ENCODE assay signal across 22 cellular contexts in genomic region chr6:105650367-105650766, GRCh38.
DNase-seq lines count a peak whose midpoint lies in the region; ATAC-seq and TF ChIP-seq lines count a peak whose summit lies in the region.
"Had no signal": no experiment of that assay in that cellular context is flagged by ENCODE, and none has a peak within 500 bp of the region (broad histone marks: within the 10 kb centered on the region; RNA-seq: fewer than 3 reads in every experiment).

No MANE protein-coding gene starts in this region.

- H3K9me3 ChIP-seq in CD4-positive, CD25-positive, alpha-beta regulatory T cell (ENCODE audit: control insufficient read depth in 2 of 2, low read length in 2 of 2) = no peaks in the 10 kb centered on the region
- H3K9me3 ChIP-seq: BLaER1 had no signal

- H3K27ac Mint-ChIP-seq in CD4-positive, CD25-positive, alpha-beta regulatory T cell = peak overlapping the region in 2 of 3 donors; percentile 59 to 91
- peak overlapping the region; percentile 73 to 79 for H3K27ac Mint-ChIP-seq in T-cell
- peak overlapping the region; percentile 70 for H3K27ac Mint-ChIP-seq in central memory CD8-positive, alpha-beta T cell (ENCODE audit: low read depth)
- H3K27ac Mint-ChIP-seq: IgD-negative memory B cell had no signal

- H3K27ac ChIP-seq in 22Rv1 (peak overlapping the region; percentile 1; the same call in 1 of the 2 replicates), RWPE1 (no peak overlapping the region)
- H3K27ac ChIP-seq in CD4-positive, CD25-positive, alpha-beta regulatory T cell (ENCODE audit: insufficient read depth, low read length, poor library complexity, severe bottlenecking) = no peak overlapping the region
- H3K27ac ChIP-seq: BLaER1, PC-9 had no signal

- peak overlapping the region; percentile 22 for H3K4me3 ChIP-seq in CD4-positive, CD25-positive, alpha-beta regulatory T cell (ENCODE audit: low read depth, low read length)
- H3K4me3 ChIP-seq: BLaER1, PC-9 had no signal

- CTCF ChIA-PET in T-cell (lab: Charles Lee) (interaction anchor here in 1 of 2 donors (1.0 kb wide), 1 partner anchor 80 kb away, joined by 3 read pairs; no protein-coding TSS in a partner anchor), RWPE1 (lab: Yijun Ruan, JAX) (no interaction called here)

- no peaks in the 10 kb centered on the region for H3K36me3 Mint-ChIP-seq in CD4-positive, CD25-positive, alpha-beta regulatory T cell
- no peaks in the 10 kb centered on the region for H3K36me3 Mint-ChIP-seq in T-cell
- H3K36me3 Mint-ChIP-seq in central memory CD8-positive, alpha-beta T cell (ENCODE audit: insufficient read depth) = peaks cover 12% of the 10 kb centered on the region
- H3K36me3 Mint-ChIP-seq: IgD-negative memory B cell had no signal

- H3K4me3 Mint-ChIP-seq in CD4-positive, CD25-positive, alpha-beta regulatory T cell = peak overlapping the region; percentile 6 to 86 (median 58)
- H3K4me3 Mint-ChIP-seq in T-cell = peak overlapping the region in 1 of 3 donors; percentile 35
- H3K4me3 Mint-ChIP-seq in central memory CD8-positive, alpha-beta T cell = peak overlapping the region; percentile 38

- peaks cover 0 to 2% (median 0%) of the 10 kb centered on the region in 7 donors for H3K9me3 Mint-ChIP-seq in CD4-positive, CD25-positive, alpha-beta regulatory T cell
- no peaks in the 10 kb centered on the region for H3K9me3 Mint-ChIP-seq in T-cell
- H3K9me3 Mint-ChIP-seq in central memory CD8-positive, alpha-beta T cell = no peaks in the 10 kb centered on the region
- H3K9me3 Mint-ChIP-seq: IgD-negative memory B cell had no signal

- peaks cover 6% of the 10 kb centered on the region for H3K27me3 Mint-ChIP-seq in CD4-positive, CD25-positive, alpha-beta regulatory T cell
- peaks cover 1 to 3% of the 10 kb centered on the region in 2 donors for H3K27me3 Mint-ChIP-seq in T-cell
- no peaks in the 10 kb centered on the region for H3K27me3 Mint-ChIP-seq in central memory CD8-positive, alpha-beta T cell

- ATAC-seq in CD4-positive, CD25-positive, alpha-beta regulatory T cell (ENCODE audit: low read depth in 2 of 2) = no peak
- ATAC-seq in T-cell (replicated peaks in 1 of 4) = peak in 1 of 4 experiments; percentile 41
- no peak for ATAC-seq in central memory CD8-positive, alpha-beta T cell (replicated peaks; ENCODE audit: extremely low read depth, poor library complexity, severe bottlenecking)
- no peak for ATAC-seq in GM18498 (IDR thresholded peaks at IDR 0.05; ENCODE audit: unreplicated experiment)

- H3K36me3 ChIP-seq in CD4-positive, CD25-positive, alpha-beta regulatory T cell (ENCODE audit: control insufficient read depth, insufficient read depth, low read length) = no peaks in the 10 kb centered on the region
- H3K36me3 ChIP-seq: BLaER1 had no signal

- H3K4me1 ChIP-seq in CD4-positive, CD25-positive, alpha-beta regulatory T cell (ENCODE audit: control insufficient read depth, insufficient read depth, low read length, poor library complexity, severe bottlenecking) = peaks cover 52% of the 10 kb centered on the region
- H3K4me1 ChIP-seq: BLaER1 had no signal

- H3K4me1 Mint-ChIP-seq in CD4-positive, CD25-positive, alpha-beta regulatory T cell = peaks cover 28 to 53% (median 41%) of the 10 kb centered on the region in 4 donors
- peaks cover 55 to 64% (median 60%) of the 10 kb centered on the region in 3 donors for H3K4me1 Mint-ChIP-seq in T-cell
- H3K4me1 Mint-ChIP-seq in central memory CD8-positive, alpha-beta T cell = peaks cover 72% of the 10 kb centered on the region

- POLR2A ChIA-PET in T-cell (lab: Charles Lee) = interaction anchor here (0.6 to 1.4 kb wide), 3 partner anchors 30 to 193 kb away, joined by 3 read pairs; no protein-coding TSS in a partner anchor
- POLR2A ChIA-PET in RWPE1 (lab: Yijun Ruan, JAX; ENCODE audit: low non-redundant PET) = no interaction called here

- H3K27me3 ChIP-seq in CD4-positive, CD25-positive, alpha-beta regulatory T cell (ENCODE audit: control insufficient read depth, insufficient read depth, low read length) = no peaks in the 10 kb centered on the region
- H3K27me3 ChIP-seq: BLaER1 had no signal

- peak in 2 of 3 donors; percentile 7 to 23 for DNase-seq in CD4-positive, CD25-positive, alpha-beta regulatory T cell
- no peak for DNase-seq in T-cell
- no peak for DNase-seq in central memory CD8-positive, alpha-beta T cell (ENCODE audit: low spot score in 2 of 2)
- DNase-seq in RWPE1 (ENCODE audit: low spot score) = no peak
- DNase-seq in mucosa of gallbladder (ENCODE audit: low spot score) = no peak
- DNase-seq: ACHN, DMS53, EL, GF-D8, NCI-H1105, NCI-H146, NCI-H2029, NCI-H226, NCI-H510A treated with DMSO at 0.1 percent for 48 hours, NCI-H748 treated with DMSO at 0.1 percent for 48 hours, RPMI8226, SIG-M5 had no signal

- no peak for TF ChIP-seq CTCF in 22Rv1 (IDR thresholded peaks at IDR 0.05)
- TF ChIP-seq CTCF in RWPE1 (conservative IDR thresholded peaks at IDR 0.05; ENCODE audit: low read depth) = no peak

Comparison
In these comparisons a context has a peak if more than half of its experiments do, and no peak if none do; other contexts are left out.
1. DNase-seq: peak in CD4-positive, CD25-positive, alpha-beta regulatory T cell (2 of 3); none in T-cell (0 of 34), central memory CD8-positive, alpha-beta T cell (0 of 2), RWPE1 (single experiment) and mucosa of gallbladder (single experiment).
2. Peak in every context shown above with its lines, with median percentiles within 50 percentile points of each other: H3K27ac Mint-ChIP-seq.